1 cellular context compared by ENCODE assay signal in the genomic region with DNA sequence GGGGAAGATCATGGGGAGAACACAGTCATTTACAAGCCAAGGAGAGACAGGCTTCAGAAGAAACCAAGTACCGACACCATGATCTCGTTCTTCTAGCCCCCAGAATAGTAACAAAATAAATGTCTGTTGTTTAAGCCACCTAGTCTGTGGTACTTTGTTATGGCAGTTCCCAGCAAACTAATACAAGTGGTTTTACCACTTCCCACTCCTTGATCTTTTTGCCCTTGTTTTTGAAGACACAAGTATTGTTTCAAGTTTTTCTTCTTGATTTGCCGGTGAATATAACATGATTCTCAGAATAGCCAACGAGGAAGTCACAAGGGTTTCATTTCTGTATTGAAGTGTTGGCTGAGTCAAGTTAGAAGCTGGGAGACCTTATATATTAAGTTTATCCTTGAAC.
A peak's percentile ranks its signal among the peaks of the same experiment; 100 is the strongest.
TF ChIP-seq lines count a peak whose summit lies in the region.

No MANE protein-coding gene starts in this region.

TF ChIP-seq in GM12878, 131 proteins besides CTCF, POLR2A, EP300 and RAD21 (continued from another document and continues in another):
- TF ChIP-seq, protein P1, sequence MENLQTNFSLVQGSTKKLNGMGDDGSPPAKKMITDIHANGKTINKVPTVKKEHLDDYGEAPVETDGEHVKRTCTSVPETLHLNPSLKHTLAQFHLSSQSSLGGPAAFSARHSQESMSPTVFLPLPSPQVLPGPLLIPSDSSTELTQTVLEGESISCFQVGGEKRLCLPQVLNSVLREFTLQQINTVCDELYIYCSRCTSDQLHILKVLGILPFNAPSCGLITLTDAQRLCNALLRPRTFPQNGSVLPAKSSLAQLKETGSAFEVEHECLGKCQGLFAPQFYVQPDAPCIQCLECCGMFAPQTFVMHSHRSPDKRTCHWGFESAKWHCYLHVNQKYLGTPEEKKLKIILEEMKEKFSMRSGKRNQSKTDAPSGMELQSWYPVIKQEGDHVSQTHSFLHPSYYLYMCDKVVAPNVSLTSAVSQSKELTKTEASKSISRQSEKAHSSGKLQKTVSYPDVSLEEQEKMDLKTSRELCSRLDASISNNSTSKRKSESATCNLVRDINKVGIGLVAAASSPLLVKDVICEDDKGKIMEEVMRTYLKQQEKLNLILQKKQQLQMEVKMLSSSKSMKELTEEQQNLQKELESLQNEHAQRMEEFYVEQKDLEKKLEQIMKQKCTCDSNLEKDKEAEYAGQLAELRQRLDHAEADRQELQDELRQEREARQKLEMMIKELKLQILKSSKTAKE (IDR thresholded peaks at IDR 0.05; ENCODE audit: low read depth, poor library complexity, severe bottlenecking), result no peak
- no peak for TF ChIP-seq BCL11A (IDR thresholded peaks at IDR 0.05; ENCODE audit: low read depth, low read length)
- no peak for TF ChIP-seq ZNF207 (IDR thresholded peaks at IDR 0.05; ENCODE audit: borderline replicate concordance)
- TF ChIP-seq, protein P2, sequence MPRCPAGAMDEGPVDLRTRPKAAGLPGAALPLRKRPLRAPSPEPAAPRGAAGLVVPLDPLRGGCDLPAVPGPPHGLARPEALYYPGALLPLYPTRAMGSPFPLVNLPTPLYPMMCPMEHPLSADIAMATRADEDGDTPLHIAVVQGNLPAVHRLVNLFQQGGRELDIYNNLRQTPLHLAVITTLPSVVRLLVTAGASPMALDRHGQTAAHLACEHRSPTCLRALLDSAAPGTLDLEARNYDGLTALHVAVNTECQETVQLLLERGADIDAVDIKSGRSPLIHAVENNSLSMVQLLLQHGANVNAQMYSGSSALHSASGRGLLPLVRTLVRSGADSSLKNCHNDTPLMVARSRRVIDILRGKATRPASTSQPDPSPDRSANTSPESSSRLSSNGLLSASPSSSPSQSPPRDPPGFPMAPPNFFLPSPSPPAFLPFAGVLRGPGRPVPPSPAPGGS (IDR thresholded peaks at IDR 0.05; ENCODE audit: borderline replicate concordance, insufficient read depth, low read depth, low read length, poor library complexity, severe bottlenecking), result no peak
- TF ChIP-seq IKZF2 (IDR thresholded peaks at IDR 0.05), result peak; percentile 71 to 81
- no peak for TF ChIP-seq RFX5 (IDR thresholded peaks at IDR 0.05; ENCODE audit: low read depth, low read length)
- TF ChIP-seq RBBP5 (conservative IDR thresholded peaks at IDR 0.05), result no peak
- TF ChIP-seq SIN3A (IDR thresholded peaks at IDR 0.05; ENCODE audit: low read depth, low read length), result no peak
- TF ChIP-seq BRCA1 (IDR thresholded peaks at IDR 0.05; ENCODE audit: low read depth, low read length), result no peak
- TF ChIP-seq SPI1 (IDR thresholded peaks at IDR 0.05; ENCODE audit: borderline replicate concordance, insufficient read depth, low read depth, low read length), result peak; percentile 59
- TF ChIP-seq, protein P3, sequence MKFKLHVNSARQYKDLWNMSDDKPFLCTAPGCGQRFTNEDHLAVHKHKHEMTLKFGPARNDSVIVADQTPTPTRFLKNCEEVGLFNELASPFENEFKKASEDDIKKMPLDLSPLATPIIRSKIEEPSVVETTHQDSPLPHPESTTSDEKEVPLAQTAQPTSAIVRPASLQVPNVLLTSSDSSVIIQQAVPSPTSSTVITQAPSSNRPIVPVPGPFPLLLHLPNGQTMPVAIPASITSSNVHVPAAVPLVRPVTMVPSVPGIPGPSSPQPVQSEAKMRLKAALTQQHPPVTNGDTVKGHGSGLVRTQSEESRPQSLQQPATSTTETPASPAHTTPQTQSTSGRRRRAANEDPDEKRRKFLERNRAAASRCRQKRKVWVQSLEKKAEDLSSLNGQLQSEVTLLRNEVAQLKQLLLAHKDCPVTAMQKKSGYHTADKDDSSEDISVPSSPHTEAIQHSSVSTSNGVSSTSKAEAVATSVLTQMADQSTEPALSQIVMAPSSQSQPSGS (IDR thresholded peaks at IDR 0.05; ENCODE audit: low read length), result peak; percentile 64; the same call in 1 of the 2 replicates
- TF ChIP-seq HDAC6 (IDR thresholded peaks at IDR 0.05; ENCODE audit: unreplicated experiment), result no peak
- no peak for TF ChIP-seq LARP7 (IDR thresholded peaks at IDR 0.05)
- TF ChIP-seq NBN (IDR thresholded peaks at IDR 0.05), result no peak
- TF ChIP-seq MEF2A (IDR thresholded peaks at IDR 0.05; ENCODE audit: insufficient read depth, low read depth, low read length), result peak; percentile 87
- peak; percentile 78 for TF ChIP-seq EED (IDR thresholded peaks at IDR 0.05; ENCODE audit: low read depth)
- no peak for TF ChIP-seq ZNF24 (IDR thresholded peaks at IDR 0.05)
- TF ChIP-seq SREBF1 (IDR thresholded peaks at IDR 0.05; ENCODE audit: low read length), result no peak
- no peak for TF ChIP-seq HDAC2 (IDR thresholded peaks at IDR 0.05)
- peak; percentile 84 for TF ChIP-seq NFIC (IDR thresholded peaks at IDR 0.05; ENCODE audit: low read depth, low read length)
- TF ChIP-seq, protein P4, sequence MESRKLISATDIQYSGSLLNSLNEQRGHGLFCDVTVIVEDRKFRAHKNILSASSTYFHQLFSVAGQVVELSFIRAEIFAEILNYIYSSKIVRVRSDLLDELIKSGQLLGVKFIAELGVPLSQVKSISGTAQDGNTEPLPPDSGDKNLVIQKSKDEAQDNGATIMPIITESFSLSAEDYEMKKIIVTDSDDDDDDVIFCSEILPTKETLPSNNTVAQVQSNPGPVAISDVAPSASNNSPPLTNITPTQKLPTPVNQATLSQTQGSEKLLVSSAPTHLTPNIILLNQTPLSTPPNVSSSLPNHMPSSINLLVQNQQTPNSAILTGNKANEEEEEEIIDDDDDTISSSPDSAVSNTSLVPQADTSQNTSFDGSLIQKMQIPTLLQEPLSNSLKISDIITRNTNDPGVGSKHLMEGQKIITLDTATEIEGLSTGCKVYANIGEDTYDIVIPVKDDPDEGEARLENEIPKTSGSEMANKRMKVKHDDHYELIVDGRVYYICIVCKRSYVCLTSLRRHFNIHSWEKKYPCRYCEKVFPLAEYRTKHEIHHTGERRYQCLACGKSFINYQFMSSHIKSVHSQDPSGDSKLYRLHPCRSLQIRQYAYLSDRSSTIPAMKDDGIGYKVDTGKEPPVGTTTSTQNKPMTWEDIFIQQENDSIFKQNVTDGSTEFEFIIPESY (IDR thresholded peaks at IDR 0.05), result no peak
- no peak for TF ChIP-seq EGR1 (IDR thresholded peaks at IDR 0.05; ENCODE audit: borderline replicate concordance in 1 of 2, low read depth in 2 of 2, low read length in 2 of 2)
- TF ChIP-seq SMAD1 (IDR thresholded peaks at IDR 0.05; ENCODE audit: low read depth, partially characterized antibody), result no peak
- TF ChIP-seq, protein P5, sequence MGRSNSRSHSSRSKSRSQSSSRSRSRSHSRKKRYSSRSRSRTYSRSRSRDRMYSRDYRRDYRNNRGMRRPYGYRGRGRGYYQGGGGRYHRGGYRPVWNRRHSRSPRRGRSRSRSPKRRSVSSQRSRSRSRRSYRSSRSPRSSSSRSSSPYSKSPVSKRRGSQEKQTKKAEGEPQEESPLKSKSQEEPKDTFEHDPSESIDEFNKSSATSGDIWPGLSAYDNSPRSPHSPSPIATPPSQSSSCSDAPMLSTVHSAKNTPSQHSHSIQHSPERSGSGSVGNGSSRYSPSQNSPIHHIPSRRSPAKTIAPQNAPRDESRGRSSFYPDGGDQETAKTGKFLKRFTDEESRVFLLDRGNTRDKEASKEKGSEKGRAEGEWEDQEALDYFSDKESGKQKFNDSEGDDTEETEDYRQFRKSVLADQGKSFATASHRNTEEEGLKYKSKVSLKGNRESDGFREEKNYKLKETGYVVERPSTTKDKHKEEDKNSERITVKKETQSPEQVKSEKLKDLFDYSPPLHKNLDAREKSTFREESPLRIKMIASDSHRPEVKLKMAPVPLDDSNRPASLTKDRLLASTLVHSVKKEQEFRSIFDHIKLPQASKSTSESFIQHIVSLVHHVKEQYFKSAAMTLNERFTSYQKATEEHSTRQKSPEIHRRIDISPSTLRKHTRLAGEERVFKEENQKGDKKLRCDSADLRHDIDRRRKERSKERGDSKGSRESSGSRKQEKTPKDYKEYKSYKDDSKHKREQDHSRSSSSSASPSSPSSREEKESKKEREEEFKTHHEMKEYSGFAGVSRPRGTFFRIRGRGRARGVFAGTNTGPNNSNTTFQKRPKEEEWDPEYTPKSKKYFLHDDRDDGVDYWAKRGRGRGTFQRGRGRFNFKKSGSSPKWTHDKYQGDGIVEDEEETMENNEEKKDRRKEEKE (IDR thresholded peaks at IDR 0.05), result no peak
- TF ChIP-seq TAF1 (IDR thresholded peaks at IDR 0.05; ENCODE audit: borderline replicate concordance, low read depth, low read length), result no peak; the same call in 1 of the 2 replicates
- TF ChIP-seq, protein P6, sequence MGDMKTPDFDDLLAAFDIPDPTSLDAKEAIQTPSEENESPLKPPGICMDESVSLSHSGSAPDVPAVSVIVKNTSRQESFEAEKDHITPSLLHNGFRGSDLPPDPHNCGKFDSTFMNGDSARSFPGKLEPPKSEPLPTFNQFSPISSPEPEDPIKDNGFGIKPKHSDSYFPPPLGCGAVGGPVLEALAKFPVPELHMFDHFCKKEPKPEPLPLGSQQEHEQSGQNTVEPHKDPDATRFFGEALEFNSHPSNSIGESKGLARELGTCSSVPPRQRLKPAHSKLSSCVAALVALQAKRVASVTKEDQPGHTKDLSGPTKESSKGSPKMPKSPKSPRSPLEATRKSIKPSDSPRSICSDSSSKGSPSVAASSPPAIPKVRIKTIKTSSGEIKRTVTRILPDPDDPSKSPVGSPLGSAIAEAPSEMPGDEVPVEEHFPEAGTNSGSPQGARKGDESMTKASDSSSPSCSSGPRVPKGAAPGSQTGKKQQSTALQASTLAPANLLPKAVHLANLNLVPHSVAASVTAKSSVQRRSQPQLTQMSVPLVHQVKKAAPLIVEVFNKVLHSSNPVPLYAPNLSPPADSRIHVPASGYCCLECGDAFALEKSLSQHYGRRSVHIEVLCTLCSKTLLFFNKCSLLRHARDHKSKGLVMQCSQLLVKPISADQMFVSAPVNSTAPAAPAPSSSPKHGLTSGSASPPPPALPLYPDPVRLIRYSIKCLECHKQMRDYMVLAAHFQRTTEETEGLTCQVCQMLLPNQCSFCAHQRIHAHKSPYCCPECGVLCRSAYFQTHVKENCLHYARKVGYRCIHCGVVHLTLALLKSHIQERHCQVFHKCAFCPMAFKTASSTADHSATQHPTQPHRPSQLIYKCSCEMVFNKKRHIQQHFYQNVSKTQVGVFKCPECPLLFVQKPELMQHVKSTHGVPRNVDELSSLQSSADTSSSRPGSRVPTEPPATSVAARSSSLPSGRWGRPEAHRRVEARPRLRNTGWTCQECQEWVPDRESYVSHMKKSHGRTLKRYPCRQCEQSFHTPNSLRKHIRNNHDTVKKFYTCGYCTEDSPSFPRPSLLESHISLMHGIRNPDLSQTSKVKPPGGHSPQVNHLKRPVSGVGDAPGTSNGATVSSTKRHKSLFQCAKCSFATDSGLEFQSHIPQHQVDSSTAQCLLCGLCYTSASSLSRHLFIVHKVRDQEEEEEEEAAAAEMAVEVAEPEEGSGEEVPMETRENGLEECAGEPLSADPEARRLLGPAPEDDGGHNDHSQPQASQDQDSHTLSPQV (IDR thresholded peaks at IDR 0.05), result no peak
- no peak for TF ChIP-seq SP1 (IDR thresholded peaks at IDR 0.05; ENCODE audit: low read depth, low read length)
- 0 out of 2 replicates have a peak, but pooled peaks have one; percentile 23 for TF ChIP-seq ATF7 (IDR thresholded peaks at IDR 0.05; ENCODE audit: low read depth)
- TF ChIP-seq YBX1 (IDR thresholded peaks at IDR 0.05), result no peak
- TF ChIP-seq FOXK2 (IDR thresholded peaks at IDR 0.05), result no peak
- TF ChIP-seq SMC3 (IDR thresholded peaks at IDR 0.05; ENCODE audit: borderline replicate concordance, low read length), result no peak
- peak; percentile 91; the same call in 1 of the 2 replicates for TF ChIP-seq ASH2L (IDR thresholded peaks at IDR 0.05; ENCODE audit: borderline replicate concordance, low read depth)
- TF ChIP-seq, protein P7, sequence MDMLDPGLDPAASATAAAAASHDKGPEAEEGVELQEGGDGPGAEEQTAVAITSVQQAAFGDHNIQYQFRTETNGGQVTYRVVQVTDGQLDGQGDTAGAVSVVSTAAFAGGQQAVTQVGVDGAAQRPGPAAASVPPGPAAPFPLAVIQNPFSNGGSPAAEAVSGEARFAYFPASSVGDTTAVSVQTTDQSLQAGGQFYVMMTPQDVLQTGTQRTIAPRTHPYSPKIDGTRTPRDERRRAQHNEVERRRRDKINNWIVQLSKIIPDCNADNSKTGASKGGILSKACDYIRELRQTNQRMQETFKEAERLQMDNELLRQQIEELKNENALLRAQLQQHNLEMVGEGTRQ (IDR thresholded peaks at IDR 0.05; ENCODE audit: borderline replicate concordance, low read depth, low read length), result no peak
- TF ChIP-seq MYC (IDR thresholded peaks at IDR 0.05; ENCODE audit: insufficient read depth, insufficient read length, insufficient replicate concordance, low read length, severe bottlenecking), result no peak
- no peak for TF ChIP-seq FOS (IDR thresholded peaks at IDR 0.05; ENCODE audit: borderline replicate concordance, extremely low read depth, insufficient read length)
- TF ChIP-seq MEF2B (IDR thresholded peaks at IDR 0.05; ENCODE audit: partially characterized antibody, poor library complexity, severe bottlenecking), result peak; percentile 79
- no peak for TF ChIP-seq ZNF622 (IDR thresholded peaks at IDR 0.05)
- no peak for TF ChIP-seq NR2C1 (IDR thresholded peaks at IDR 0.05)
- TF ChIP-seq SMAD5 (IDR thresholded peaks at IDR 0.05; ENCODE audit: low read depth), result no peak
- TF ChIP-seq CREM (IDR thresholded peaks at IDR 0.05; ENCODE audit: low read depth), result 0 out of 2 replicates have a peak, but pooled peaks have one; percentile 36
- no peak; the same call in 1 of the 2 replicates for TF ChIP-seq MTA3 (IDR thresholded peaks at IDR 0.05; ENCODE audit: borderline replicate concordance, low read length)
- TF ChIP-seq TCF7 (IDR thresholded peaks at IDR 0.05; ENCODE audit: borderline replicate concordance), result 0 out of 2 replicates have a peak, but pooled peaks have one; percentile 48
- no peak for TF ChIP-seq HDGF (IDR thresholded peaks at IDR 0.05)
- TF ChIP-seq SIX5 (IDR thresholded peaks at IDR 0.05; ENCODE audit: low read depth, low read length, severe bottlenecking), result no peak
- no peak for TF ChIP-seq CHD1 (IDR thresholded peaks at IDR 0.05; ENCODE audit: low read depth, low read length)
- TF ChIP-seq SUZ12 (IDR thresholded peaks at IDR 0.05; ENCODE audit: unreplicated experiment), result no peak
- no peak for TF ChIP-seq SREBF2 (IDR thresholded peaks at IDR 0.05; ENCODE audit: low read length)
- TF ChIP-seq ZSCAN29 (IDR thresholded peaks at IDR 0.05), result no peak
- peak; percentile 40; the same call in 1 of the 2 replicates for TF ChIP-seq ZBED1 (IDR thresholded peaks at IDR 0.05; ENCODE audit: borderline replicate concordance)
- TF ChIP-seq RUNX3 (IDR thresholded peaks at IDR 0.05; ENCODE audit: low read length), result peak; percentile 81
- TF ChIP-seq, protein P8, sequence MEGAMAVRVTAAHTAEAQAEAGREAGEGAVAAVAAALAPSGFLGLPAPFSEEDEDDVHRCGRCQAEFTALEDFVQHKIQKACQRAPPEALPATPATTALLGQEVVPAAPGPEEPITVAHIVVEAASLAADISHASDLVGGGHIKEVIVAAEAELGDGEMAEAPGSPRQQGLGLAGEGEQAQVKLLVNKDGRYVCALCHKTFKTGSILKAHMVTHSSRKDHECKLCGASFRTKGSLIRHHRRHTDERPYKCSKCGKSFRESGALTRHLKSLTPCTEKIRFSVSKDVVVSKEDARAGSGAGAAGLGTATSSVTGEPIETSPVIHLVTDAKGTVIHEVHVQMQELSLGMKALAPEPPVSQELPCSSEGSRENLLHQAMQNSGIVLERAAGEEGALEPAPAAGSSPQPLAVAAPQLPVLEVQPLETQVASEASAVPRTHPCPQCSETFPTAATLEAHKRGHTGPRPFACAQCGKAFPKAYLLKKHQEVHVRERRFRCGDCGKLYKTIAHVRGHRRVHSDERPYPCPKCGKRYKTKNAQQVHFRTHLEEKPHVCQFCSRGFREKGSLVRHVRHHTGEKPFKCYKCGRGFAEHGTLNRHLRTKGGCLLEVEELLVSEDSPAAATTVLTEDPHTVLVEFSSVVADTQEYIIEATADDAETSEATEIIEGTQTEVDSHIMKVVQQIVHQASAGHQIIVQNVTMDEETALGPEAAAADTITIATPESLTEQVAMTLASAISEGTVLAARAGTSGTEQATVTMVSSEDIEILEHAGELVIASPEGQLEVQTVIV (IDR thresholded peaks at IDR 0.05; ENCODE audit: borderline replicate concordance, partially characterized antibody), result no peak
